ENCODE assay signal across 1 cellular context in genomic region chr5:69414885-69415583, GRCh38.
TF ChIP-seq lines count a peak whose summit lies in the region.

Gene MARVELD2, plus strand, starts transcription at chr5:69415116. Its CDS starts 4,270 bp downstream, at chr5:69419386.

TF ChIP-seq in HepG2, 621 proteins besides CTCF, POLR2A, EP300 and RAD21 (continued from another document and continues in another):
- peak; percentile 98 for TF ChIP-seq ZBED4 (CRISPR knock-in tag; IDR thresholded peaks at IDR 0.05; ENCODE audit: borderline replicate concordance)
- no peak for TF ChIP-seq SOX6 (IDR thresholded peaks at IDR 0.05)
- peak; percentile 76 for TF ChIP-seq SOX6 (CRISPR knock-in tag; IDR thresholded peaks at IDR 0.05)
- TF ChIP-seq TARDBP (CRISPR knock-in tag; IDR thresholded peaks at IDR 0.05): peak; percentile 65; the same call in 1 of the 2 replicates
- TF ChIP-seq KLF13 (CRISPR knock-in tag; IDR thresholded peaks at IDR 0.05): no peak
- TF ChIP-seq MATR3 (CRISPR knock-in tag; IDR thresholded peaks at IDR 0.05): no peak
- TF ChIP-seq MYC (CRISPR knock-in tag; IDR thresholded peaks at IDR 0.05; ENCODE audit: borderline replicate concordance): peak; percentile 86
- no peak for TF ChIP-seq HMG20B (CRISPR knock-in tag; conservative IDR thresholded peaks at IDR 0.05)
- peak; percentile 81 for TF ChIP-seq GABPB1 (CRISPR knock-in tag; IDR thresholded peaks at IDR 0.05)
- no peak for TF ChIP-seq MYNN (CRISPR knock-in tag; IDR thresholded peaks at IDR 0.05; ENCODE audit: low read depth)
- peak; percentile 41; the same call in 1 of the 2 replicates for TF ChIP-seq ZFP90 (CRISPR knock-in tag; IDR thresholded peaks at IDR 0.05; ENCODE audit: borderline replicate concordance)
- no peak for TF ChIP-seq PITX1 (CRISPR knock-in tag; IDR thresholded peaks at IDR 0.05)
- TF ChIP-seq ZBTB7A (CRISPR knock-in tag; IDR thresholded peaks at IDR 0.05): no peak
- peak; percentile 86 for TF ChIP-seq HDAC1 (CRISPR knock-in tag; IDR thresholded peaks at IDR 0.05)
- TF ChIP-seq ZBTB49 (CRISPR knock-in tag; IDR thresholded peaks at IDR 0.05; ENCODE audit: borderline replicate concordance): no peak
- peak; percentile 73; the same call in 1 of the 2 replicates for TF ChIP-seq SNAPC2 (CRISPR knock-in tag; IDR thresholded peaks at IDR 0.05)
- TF ChIP-seq HMGXB4 (CRISPR knock-in tag; IDR thresholded peaks at IDR 0.05; ENCODE audit: borderline replicate concordance in 1 of 2, low read depth in 1 of 2): peak; percentile 10 to 82
- peak; percentile 62; the same call in 1 of the 2 replicates for TF ChIP-seq ZNF460 (CRISPR knock-in tag; IDR thresholded peaks at IDR 0.05; ENCODE audit: borderline replicate concordance)
- no peak for TF ChIP-seq CCAR2 (optimal IDR thresholded peaks at IDR 0.05; ENCODE audit: low read depth, low read length)
- TF ChIP-seq POGZ (CRISPR knock-in tag; IDR thresholded peaks at IDR 0.05): peak; percentile 84
- no peak for TF ChIP-seq HHEX (CRISPR knock-in tag; IDR thresholded peaks at IDR 0.05)
- TF ChIP-seq TOPORS (CRISPR knock-in tag; IDR thresholded peaks at IDR 0.05): peak; percentile 94
- peak; percentile 75 for TF ChIP-seq HOXA9 (CRISPR knock-in tag; IDR thresholded peaks at IDR 0.05; ENCODE audit: borderline replicate concordance)
- TF ChIP-seq, protein P1, sequence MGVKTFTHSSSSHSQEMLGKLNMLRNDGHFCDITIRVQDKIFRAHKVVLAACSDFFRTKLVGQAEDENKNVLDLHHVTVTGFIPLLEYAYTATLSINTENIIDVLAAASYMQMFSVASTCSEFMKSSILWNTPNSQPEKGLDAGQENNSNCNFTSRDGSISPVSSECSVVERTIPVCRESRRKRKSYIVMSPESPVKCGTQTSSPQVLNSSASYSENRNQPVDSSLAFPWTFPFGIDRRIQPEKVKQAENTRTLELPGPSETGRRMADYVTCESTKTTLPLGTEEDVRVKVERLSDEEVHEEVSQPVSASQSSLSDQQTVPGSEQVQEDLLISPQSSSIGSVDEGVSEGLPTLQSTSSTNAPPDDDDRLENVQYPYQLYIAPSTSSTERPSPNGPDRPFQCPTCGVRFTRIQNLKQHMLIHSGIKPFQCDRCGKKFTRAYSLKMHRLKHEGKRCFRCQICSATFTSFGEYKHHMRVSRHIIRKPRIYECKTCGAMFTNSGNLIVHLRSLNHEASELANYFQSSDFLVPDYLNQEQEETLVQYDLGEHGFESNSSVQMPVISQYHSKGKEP (CRISPR knock-in tag; IDR thresholded peaks at IDR 0.05): no peak
- no peak for TF ChIP-seq FOXJ3 (CRISPR knock-in tag; IDR thresholded peaks at IDR 0.05; ENCODE audit: borderline replicate concordance)
- TF ChIP-seq ZMYM4 (CRISPR knock-in tag; IDR thresholded peaks at IDR 0.05): peak; percentile 72
- no peak for TF ChIP-seq SYNCRIP (IDR thresholded peaks at IDR 0.05; ENCODE audit: insufficient read depth, low read depth, low read length)
- no peak; the same call in 1 of the 2 replicates for TF ChIP-seq HMG20A (CRISPR knock-in tag; IDR thresholded peaks at IDR 0.05; ENCODE audit: borderline replicate concordance)
- TF ChIP-seq, protein P2, sequence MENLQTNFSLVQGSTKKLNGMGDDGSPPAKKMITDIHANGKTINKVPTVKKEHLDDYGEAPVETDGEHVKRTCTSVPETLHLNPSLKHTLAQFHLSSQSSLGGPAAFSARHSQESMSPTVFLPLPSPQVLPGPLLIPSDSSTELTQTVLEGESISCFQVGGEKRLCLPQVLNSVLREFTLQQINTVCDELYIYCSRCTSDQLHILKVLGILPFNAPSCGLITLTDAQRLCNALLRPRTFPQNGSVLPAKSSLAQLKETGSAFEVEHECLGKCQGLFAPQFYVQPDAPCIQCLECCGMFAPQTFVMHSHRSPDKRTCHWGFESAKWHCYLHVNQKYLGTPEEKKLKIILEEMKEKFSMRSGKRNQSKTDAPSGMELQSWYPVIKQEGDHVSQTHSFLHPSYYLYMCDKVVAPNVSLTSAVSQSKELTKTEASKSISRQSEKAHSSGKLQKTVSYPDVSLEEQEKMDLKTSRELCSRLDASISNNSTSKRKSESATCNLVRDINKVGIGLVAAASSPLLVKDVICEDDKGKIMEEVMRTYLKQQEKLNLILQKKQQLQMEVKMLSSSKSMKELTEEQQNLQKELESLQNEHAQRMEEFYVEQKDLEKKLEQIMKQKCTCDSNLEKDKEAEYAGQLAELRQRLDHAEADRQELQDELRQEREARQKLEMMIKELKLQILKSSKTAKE (CRISPR knock-in tag; IDR thresholded peaks at IDR 0.05; ENCODE audit: borderline replicate concordance): 0 out of 2 replicates have a peak, but pooled peaks have one; percentile 44
- TF ChIP-seq, protein P3, sequence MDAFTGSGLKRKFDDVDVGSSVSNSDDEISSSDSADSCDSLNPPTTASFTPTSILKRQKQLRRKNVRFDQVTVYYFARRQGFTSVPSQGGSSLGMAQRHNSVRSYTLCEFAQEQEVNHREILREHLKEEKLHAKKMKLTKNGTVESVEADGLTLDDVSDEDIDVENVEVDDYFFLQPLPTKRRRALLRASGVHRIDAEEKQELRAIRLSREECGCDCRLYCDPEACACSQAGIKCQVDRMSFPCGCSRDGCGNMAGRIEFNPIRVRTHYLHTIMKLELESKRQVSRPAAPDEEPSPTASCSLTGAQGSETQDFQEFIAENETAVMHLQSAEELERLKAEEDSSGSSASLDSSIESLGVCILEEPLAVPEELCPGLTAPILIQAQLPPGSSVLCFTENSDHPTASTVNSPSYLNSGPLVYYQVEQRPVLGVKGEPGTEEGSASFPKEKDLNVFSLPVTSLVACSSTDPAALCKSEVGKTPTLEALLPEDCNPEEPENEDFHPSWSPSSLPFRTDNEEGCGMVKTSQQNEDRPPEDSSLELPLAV (CRISPR knock-in tag; conservative IDR thresholded peaks at IDR 0.05; ENCODE audit: low read depth): no peak
- TF ChIP-seq REXO4 (CRISPR knock-in tag; IDR thresholded peaks at IDR 0.05; ENCODE audit: borderline replicate concordance): no peak
- TF ChIP-seq SP4 (CRISPR knock-in tag; IDR thresholded peaks at IDR 0.05): peak; percentile 47; the same call in 1 of the 2 replicates
- TF ChIP-seq BCL3 (CRISPR knock-in tag; IDR thresholded peaks at IDR 0.05): peak; percentile 85; the same call in 1 of the 2 replicates
- no peak for TF ChIP-seq GLMP (CRISPR knock-in tag; IDR thresholded peaks at IDR 0.05; ENCODE audit: borderline replicate concordance)
- no peak for TF ChIP-seq ZNF367 (CRISPR knock-in tag; IDR thresholded peaks at IDR 0.05; ENCODE audit: borderline replicate concordance)
- TF ChIP-seq ZNF878 (CRISPR knock-in tag; IDR thresholded peaks at IDR 0.05): no peak
- peak; percentile 89 for TF ChIP-seq ZNF777 (CRISPR knock-in tag; IDR thresholded peaks at IDR 0.05)
- TF ChIP-seq, protein P4, sequence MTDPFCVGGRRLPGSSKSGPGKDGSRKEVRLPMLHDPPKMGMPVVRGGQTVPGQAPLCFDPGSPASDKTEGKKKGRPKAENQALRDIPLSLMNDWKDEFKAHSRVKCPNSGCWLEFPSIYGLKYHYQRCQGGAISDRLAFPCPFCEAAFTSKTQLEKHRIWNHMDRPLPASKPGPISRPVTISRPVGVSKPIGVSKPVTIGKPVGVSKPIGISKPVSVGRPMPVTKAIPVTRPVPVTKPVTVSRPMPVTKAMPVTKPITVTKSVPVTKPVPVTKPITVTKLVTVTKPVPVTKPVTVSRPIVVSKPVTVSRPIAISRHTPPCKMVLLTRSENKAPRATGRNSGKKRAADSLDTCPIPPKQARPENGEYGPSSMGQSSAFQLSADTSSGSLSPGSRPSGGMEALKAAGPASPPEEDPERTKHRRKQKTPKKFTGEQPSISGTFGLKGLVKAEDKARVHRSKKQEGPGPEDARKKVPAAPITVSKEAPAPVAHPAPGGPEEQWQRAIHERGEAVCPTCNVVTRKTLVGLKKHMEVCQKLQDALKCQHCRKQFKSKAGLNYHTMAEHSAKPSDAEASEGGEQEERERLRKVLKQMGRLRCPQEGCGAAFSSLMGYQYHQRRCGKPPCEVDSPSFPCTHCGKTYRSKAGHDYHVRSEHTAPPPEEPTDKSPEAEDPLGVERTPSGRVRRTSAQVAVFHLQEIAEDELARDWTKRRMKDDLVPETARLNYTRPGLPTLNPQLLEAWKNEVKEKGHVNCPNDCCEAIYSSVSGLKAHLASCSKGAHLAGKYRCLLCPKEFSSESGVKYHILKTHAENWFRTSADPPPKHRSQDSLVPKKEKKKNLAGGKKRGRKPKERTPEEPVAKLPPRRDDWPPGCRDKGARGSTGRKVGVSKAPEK (CRISPR knock-in tag; IDR thresholded peaks at IDR 0.05; ENCODE audit: borderline replicate concordance): no peak
- no peak for TF ChIP-seq JUN (CRISPR knock-in tag; IDR thresholded peaks at IDR 0.05)
- TF ChIP-seq ZNF274 (CRISPR knock-in tag; IDR thresholded peaks at IDR 0.05): no peak
- TF ChIP-seq ZNF441 (CRISPR knock-in tag; IDR thresholded peaks at IDR 0.05; ENCODE audit: borderline replicate concordance): peak; percentile 68; the same call in 1 of the 2 replicates
- peak; percentile 68; the same call in 1 of the 2 replicates for TF ChIP-seq ZNF776 (CRISPR knock-in tag; IDR thresholded peaks at IDR 0.05)
- no peak for TF ChIP-seq ZZZ3 (CRISPR knock-in tag; IDR thresholded peaks at IDR 0.05; ENCODE audit: borderline replicate concordance)
- peak; percentile 86 for TF ChIP-seq SAP130 (CRISPR knock-in tag; IDR thresholded peaks at IDR 0.05; ENCODE audit: low read depth)
- TF ChIP-seq, protein P5, sequence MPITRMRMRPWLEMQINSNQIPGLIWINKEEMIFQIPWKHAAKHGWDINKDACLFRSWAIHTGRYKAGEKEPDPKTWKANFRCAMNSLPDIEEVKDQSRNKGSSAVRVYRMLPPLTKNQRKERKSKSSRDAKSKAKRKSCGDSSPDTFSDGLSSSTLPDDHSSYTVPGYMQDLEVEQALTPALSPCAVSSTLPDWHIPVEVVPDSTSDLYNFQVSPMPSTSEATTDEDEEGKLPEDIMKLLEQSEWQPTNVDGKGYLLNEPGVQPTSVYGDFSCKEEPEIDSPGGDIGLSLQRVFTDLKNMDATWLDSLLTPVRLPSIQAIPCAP (CRISPR knock-in tag; IDR thresholded peaks at IDR 0.05; ENCODE audit: low read depth): no peak
